Comparison of ENCODE assay signal across 9 cellular contexts in genomic region chr14:31263485-31264133, GRCh38. TPM values are rescaled to one million over a fixed set of nuclear protein-coding genes. Genes with fewer than 3 reads are reported as not detected.
DNase-seq lines count a peak whose midpoint lies in the region; ATAC-seq and TF ChIP-seq lines count a peak whose summit lies in the region.
"Had no signal": no experiment of that assay in that cellular context is flagged by ENCODE, and none has a peak within 500 bp of the region (broad histone marks: within the 10 kb centered on the region; RNA-seq: fewer than 3 reads in every experiment).

No MANE protein-coding gene starts in this region.

- CTCF ChIA-PET in BJ (lab: Yijun Ruan, JAX), result interaction anchor here (0.7 to 1.5 kb wide), 3 partner anchors 10 to 56 kb away, joined by 3 to 10 read pairs (median 3); partner anchors contain the start of gene HECTD1

- H3K9me3 ChIP-seq in SJSA1 (replicated peaks), result no peaks in the 10 kb centered on the region

- POLR2A ChIA-PET in BJ (lab: Charles Lee), result no interaction called here
- POLR2A ChIA-PET in naive thymus-derived CD8-positive, alpha-beta T cell (lab: Charles Lee), result no interaction called here

- ATAC-seq in GM18502 (IDR thresholded peaks at IDR 0.05; ENCODE audit: poor library complexity, unreplicated experiment) (no peak), HG03097 (IDR thresholded peaks at IDR 0.05; ENCODE audit: low FRiP score, unreplicated experiment) (no peak)
- no peak for ATAC-seq in naive thymus-derived CD8-positive, alpha-beta T cell

- H3K9me3 Mint-ChIP-seq in osteocyte (ENCODE audit: unreplicated experiment), result no peaks in the 10 kb centered on the region
- no peaks in the 10 kb centered on the region for H3K9me3 Mint-ChIP-seq in naive thymus-derived CD8-positive, alpha-beta T cell

- no peaks in the 10 kb centered on the region for H3K36me3 Mint-ChIP-seq in osteocyte (ENCODE audit: unreplicated experiment)
- H3K36me3 Mint-ChIP-seq in naive thymus-derived CD8-positive, alpha-beta T cell, result peaks cover 0 to 4% (median 0%) of the 10 kb centered on the region in 3 donors

- peaks cover 13% of the 10 kb centered on the region for H3K4me1 ChIP-seq in SJSA1 (replicated peaks)

- H3K36me3 ChIP-seq in BJ (ENCODE audit: control insufficient read depth, insufficient read depth, low read length), result no peaks in the 10 kb centered on the region
- no peaks in the 10 kb centered on the region for H3K36me3 ChIP-seq in SJSA1
- H3K36me3 ChIP-seq: cardiac muscle cell had no signal

- H3K27ac Mint-ChIP-seq in osteocyte (ENCODE audit: unreplicated experiment), result peak overlapping the region; percentile 81
- H3K27ac Mint-ChIP-seq in naive thymus-derived CD8-positive, alpha-beta T cell, result no peak overlapping the region

- TF ChIP-seq CTCF in BJ (IDR thresholded peaks at IDR 0.05; ENCODE audit: insufficient read depth, low read depth, low read length) (no peak), fibroblast of villous mesenchyme (IDR thresholded peaks at IDR 0.05; ENCODE audit: insufficient read depth, low read depth, low read length) (no peak), osteocyte (IDR thresholded peaks at IDR 0.05) (no peak)

- H3K4me3 Mint-ChIP-seq in osteocyte (ENCODE audit: unreplicated experiment), result no peak overlapping the region
- no peak overlapping the region for H3K4me3 Mint-ChIP-seq in naive thymus-derived CD8-positive, alpha-beta T cell

- H3K27me3 Mint-ChIP-seq in osteocyte (ENCODE audit: unreplicated experiment), result no peaks in the 10 kb centered on the region
- H3K27me3 Mint-ChIP-seq in naive thymus-derived CD8-positive, alpha-beta T cell, result no peaks in the 10 kb centered on the region

- no peak overlapping the region for H3K4me3 ChIP-seq in BJ (ENCODE audit: low read depth, low read length)
- no peak overlapping the region for H3K4me3 ChIP-seq in SJSA1
- no peak overlapping the region for H3K4me3 ChIP-seq in fibroblast of villous mesenchyme (ENCODE audit: low read depth, low read length)
- H3K4me3 ChIP-seq: cardiac muscle cell had no signal

- H3K27ac ChIP-seq in SJSA1, result no peak overlapping the region
- H3K27ac ChIP-seq: cardiac muscle cell had no signal

- peak; percentile 100 for DNase-seq in BJ (ENCODE audit: low read depth)
- peak; percentile 62 to 79 for DNase-seq in SJSA1 (ENCODE audit: low read depth in 1 of 2, low spot score in 2 of 2)
- peak; percentile 95 for DNase-seq in fibroblast of villous mesenchyme (ENCODE audit: low read depth)
- DNase-seq in osteocyte (ENCODE audit: extremely low spot score, unreplicated experiment), result peak; percentile 89
- DNase-seq in RPMI8226, result no peak
- DNase-seq in naive thymus-derived CD8-positive, alpha-beta T cell, result no peak

- H3K4me1 Mint-ChIP-seq in osteocyte (ENCODE audit: unreplicated experiment), result peaks cover 36% of the 10 kb centered on the region
- H3K4me1 Mint-ChIP-seq in naive thymus-derived CD8-positive, alpha-beta T cell, result peaks cover 0 to 7% (median 6%) of the 10 kb centered on the region in 4 donors

- H3K27me3 ChIP-seq in BJ (ENCODE audit: control insufficient read depth, insufficient read depth, low read length) (no peaks in the 10 kb centered on the region), SJSA1 (replicated peaks) (no peaks in the 10 kb centered on the region)
- H3K27me3 ChIP-seq: cardiac muscle cell had no signal

RNA-seq across cellular contexts. Expression of gene HECTD1, which starts 56.0 kb away (rescaled TPM):
- polyA plus RNA-seq in BJ (2011; rRNA removed), result 70.5 and 95.7 TPM in 2 replicates
- 201 and 221 TPM in 2 replicates for polyA minus RNA-seq in BJ (2011; rRNA and poly(A)+ RNA removed)
- total RNA-seq in SJSA1 (2014; rRNA removed; shearing (Covaris generic)), result 130 and 140 TPM in 2 replicates
- total RNA-seq in fibroblast of villous mesenchyme (192 and 283 TPM in 2 replicates), osteocyte (160 and 175 TPM in 2 replicates)
- 100 to 1,000 TPM; 160 to 166 TPM for total RNA-seq in naive thymus-derived CD8-positive, alpha-beta T cell
- polyA plus RNA-seq in naive thymus-derived CD8-positive, alpha-beta T cell, result 10 to 100 TPM; 20.1 to 30.8 (median 25.9) TPM

Comparison
In these comparisons a context has a peak if more than half of its experiments do, and no peak if none do; other contexts are left out.
1. DNase-seq: peak in BJ (single experiment), SJSA1 (2 of 2), fibroblast of villous mesenchyme (single experiment) and osteocyte (single experiment); none in RPMI8226 (single experiment) and naive thymus-derived CD8-positive, alpha-beta T cell (0 of 10).